6 cellular contexts compared by ENCODE assay signal in genomic region chr15:32522421-32522820, GRCh38.
DNase-seq lines count a peak whose midpoint lies in the region; ATAC-seq, FAIRE-seq and TF ChIP-seq lines count a peak whose summit lies in the region.
"Not testable (repeated sequence)": the region's sequence is repeated elsewhere in the genome, so short reads cannot be mapped to it uniquely, and the experiment has no call there.

No MANE protein-coding gene starts in this region.

- H4K8ac ChIP-seq in IMR-90 (ENCODE audit: low read depth in 2 of 2, low read length in 2 of 2), result not testable (repeated sequence)

- H4K91ac ChIP-seq in IMR-90 (ENCODE audit: insufficient read depth, low read depth, low read length), result peak overlapping the region; percentile 62; the same call in 1 of the 2 replicates

- not testable (repeated sequence) for H2AK5ac ChIP-seq in IMR-90 (ENCODE audit: low read depth, low read length)

- not testable (repeated sequence) for H3K23ac ChIP-seq in IMR-90 (ENCODE audit: low read depth, low read length)

- H3K9ac ChIP-seq in IMR-90 (ENCODE audit: low read depth, low read length); endothelial cell of umbilical vein (replicated peaks; ENCODE audit: extremely low read depth, insufficient read depth, low read length): not testable (repeated sequence)

- in situ Hi-C loops in IMR-90 (cut with MboI; ENCODE audit: low sequenced_read_pairs), result not testable (repeated sequence)

- ATAC-seq in IMR-90 (ENCODE audit: low read depth), result not testable (repeated sequence)
- ATAC-seq in left colon, result peak; percentile 41

- not testable (repeated sequence) for H2BK5ac ChIP-seq in IMR-90 (ENCODE audit: low read depth, low read length, poor library complexity, severe bottlenecking)

- H3K27ac Mint-ChIP-seq in activated naive CD4-positive, alpha-beta T cell treated with anti-CD3 and anti-CD28 coated beads, Interleukin-2, amount 50 U/mL, for 24 hours, result peak overlapping the region; percentile 41
- not testable (repeated sequence) for H3K27ac Mint-ChIP-seq in MCF 10A (ENCODE audit: low read depth, unreplicated experiment)

- not testable (repeated sequence) for H3K18ac ChIP-seq in IMR-90 (ENCODE audit: low read depth, low read length)

- not testable (repeated sequence) for TF ChIP-seq RAD21 in IMR-90 (IDR thresholded peaks at IDR 0.05; ENCODE audit: low read length)

- H3K56ac ChIP-seq in IMR-90 (ENCODE audit: extremely low read depth, insufficient read depth, low read length), result not testable (repeated sequence)

- not testable (repeated sequence) for H3K9me1 ChIP-seq in IMR-90 (ENCODE audit: insufficient read depth, low read length); endothelial cell of umbilical vein (replicated peaks; ENCODE audit: control insufficient read depth, extremely low read depth, insufficient read depth, low read length)

- H3K4me1 ChIP-seq in IMR-90 (ENCODE audit: control insufficient read depth, insufficient read depth, low read length); endothelial cell of umbilical vein (ENCODE audit: control insufficient read depth, extremely low read depth, insufficient read depth, low read length): not testable (repeated sequence)

- H3K36me3 ChIP-seq in IMR-90 (ENCODE audit: control insufficient read depth, insufficient read depth, low read length); endothelial cell of umbilical vein (ENCODE audit: control insufficient read depth in 2 of 2, extremely low read depth in 1 of 2, insufficient read depth in 2 of 2, low read length in 2 of 2): not testable (repeated sequence)

- not testable (repeated sequence) for H3K4ac ChIP-seq in IMR-90 (ENCODE audit: low read depth, low read length)

- H4K5ac ChIP-seq in IMR-90 (ENCODE audit: low read depth, low read length), result not testable (repeated sequence)

- CTCF ChIA-PET in IMR-90 (lab: Yijun Ruan, JAX); MCF 10A (lab: Yijun Ruan, JAX); endothelial cell of umbilical vein (lab: Charles Lee): not testable (repeated sequence)

- 0 out of 2 replicates have a peak overlapping the region, but pooled peaks have one; percentile 35 for H2BK20ac ChIP-seq in IMR-90 (ENCODE audit: low read depth, low read length)

- H2AK9ac ChIP-seq in IMR-90 (replicated peaks; ENCODE audit: low read depth, low read length, poor library complexity), result not testable (repeated sequence)

- not testable (repeated sequence) for H3K4me1 Mint-ChIP-seq in activated naive CD4-positive, alpha-beta T cell treated with anti-CD3 and anti-CD28 coated beads, Interleukin-2, amount 50 U/mL, for 24 hours; MCF 10A (ENCODE audit: insufficient read depth, unreplicated experiment)

- H3K4me3 ChIP-seq in IMR-90 (ENCODE audit: insufficient read depth, low read depth, low read length); endothelial cell of umbilical vein (replicated peaks in 1 of 3; ENCODE audit: insufficient read depth in 1 of 3, low read depth in 1 of 3, low read length in 3 of 3): not testable (repeated sequence)

- H3K4me3 Mint-ChIP-seq in activated naive CD4-positive, alpha-beta T cell treated with anti-CD3 and anti-CD28 coated beads, Interleukin-2, amount 50 U/mL, for 24 hours; MCF 10A (ENCODE audit: unreplicated experiment): not testable (repeated sequence)

- no CpG with 5 or more reads among the region's 9 CpGs for WGBS in IMR-90 (ENCODE audit: extremely low coverage in 2 of 2, insufficient read length in 1 of 2), 2 experiments

- H3K4me2 ChIP-seq in IMR-90 (ENCODE audit: low read depth, low read length); endothelial cell of umbilical vein (ENCODE audit: insufficient read depth, low read length): not testable (repeated sequence)

- H3K14ac ChIP-seq in IMR-90 (replicated peaks; ENCODE audit: low read depth, low read length), result not testable (repeated sequence)

- intact Hi-C loops in IMR-90 (cut with micrococcal nuclease); MCF 10A (cut with micrococcal nuclease); endothelial cell of umbilical vein (cut with micrococcal nuclease); left colon (cut with DNase I, micrococcal nuclease): not testable (repeated sequence)

- 0 out of 2 replicates have a peak overlapping the region, but pooled peaks have one; percentile 54 for H2BK120ac ChIP-seq in IMR-90 (ENCODE audit: low read depth, low read length)

- not testable (repeated sequence) for H2BK15ac ChIP-seq in IMR-90 (ENCODE audit: low read depth, low read length)

- not testable (repeated sequence) for H3K9me3 ChIP-seq in IMR-90 (ENCODE audit: control insufficient read depth, insufficient read depth, low read length); endothelial cell of umbilical vein (replicated peaks; ENCODE audit: control insufficient read depth, insufficient read depth, low read length)

- BruUV-seq in IMR-90 (replicated peaks; lab: Mats Ljungman, UMichigan) (TSS peak; percentile 12), endothelial cell of umbilical vein (replicated peaks; lab: Mats Ljungman, UMichigan) (TSS peak; percentile 64)
- BruUV-seq in MCF 10A (replicated peaks; lab: Mats Ljungman, UMichigan), result not testable (repeated sequence)

- H3K79me2 ChIP-seq in endothelial cell of umbilical vein (ENCODE audit: control insufficient read depth, insufficient read depth, low read length), result not testable (repeated sequence)

- DNase-seq in CD1c-positive myeloid dendritic cell (ENCODE audit: extremely low spot score), result peak; percentile 1
- DNase-seq in IMR-90; endothelial cell of umbilical vein (ENCODE audit: low read depth, low spot score); left colon: not testable (repeated sequence)
- DNase-seq in MCF 10A (ENCODE audit: unreplicated experiment), result peak; percentile 55

- H3K27me3 ChIP-seq in IMR-90 (ENCODE audit: control insufficient read depth, insufficient read depth, low read length); endothelial cell of umbilical vein (ENCODE audit: control insufficient read depth in 2 of 2, insufficient read depth in 2 of 2, low read length in 2 of 2): not testable (repeated sequence)

- not testable (repeated sequence) for H2AFZ ChIP-seq in IMR-90 (replicated peaks; ENCODE audit: low read length, poor library complexity); endothelial cell of umbilical vein (ENCODE audit: low read depth, low read length)

- dilution Hi-C loops in IMR-90 (cut with HindIII; ENCODE audit: low sequenced_read_pairs, unreplicated experiment); endothelial cell of umbilical vein (cut with MboI; ENCODE audit: extremely low pct_ligation_motif_present, low sequenced_read_pairs): not testable (repeated sequence)

- not testable (repeated sequence) for H3K27me3 Mint-ChIP-seq in activated naive CD4-positive, alpha-beta T cell treated with anti-CD3 and anti-CD28 coated beads, Interleukin-2, amount 50 U/mL, for 24 hours; MCF 10A (ENCODE audit: insufficient read depth, unreplicated experiment)

- TF ChIP-seq POLR2A in IMR-90 (IDR thresholded peaks at IDR 0.05; ENCODE audit: low read depth, low read length); endothelial cell of umbilical vein (IDR thresholded peaks at IDR 0.05; ENCODE audit: low read depth, low read length): not testable (repeated sequence)

- TF ChIP-seq CTCF in IMR-90 (conservative IDR thresholded peaks at IDR 0.05; ENCODE audit: low read depth, low read length); MCF 10A (IDR thresholded peaks at IDR 0.05; ENCODE audit: unreplicated experiment); endothelial cell of umbilical vein (IDR thresholded peaks at IDR 0.05; ENCODE audit: extremely low read depth in 1 of 2, insufficient read depth in 1 of 2, low read depth in 1 of 2, low read length in 2 of 2): not testable (repeated sequence)

- not testable (repeated sequence) for H3K36me3 Mint-ChIP-seq in activated naive CD4-positive, alpha-beta T cell treated with anti-CD3 and anti-CD28 coated beads, Interleukin-2, amount 50 U/mL, for 24 hours
- peaks cover 32% of the 10 kb centered on the region for H3K36me3 Mint-ChIP-seq in MCF 10A (ENCODE audit: insufficient read depth, unreplicated experiment)

- POLR2A ChIA-PET in IMR-90 (lab: Charles Lee; ENCODE audit: unreplicated experiment); MCF 10A (lab: Yijun Ruan, JAX); endothelial cell of umbilical vein (lab: Charles Lee): not testable (repeated sequence)

- not testable (repeated sequence) for H3K9me3 Mint-ChIP-seq in activated naive CD4-positive, alpha-beta T cell treated with anti-CD3 and anti-CD28 coated beads, Interleukin-2, amount 50 U/mL, for 24 hours; MCF 10A (ENCODE audit: unreplicated experiment)

- H3K27ac ChIP-seq in IMR-90 (ENCODE audit: insufficient read depth, low read length), result peak overlapping the region; percentile 13; the same call in 1 of the 2 replicates
- peak overlapping the region; percentile 41 for H3K27ac ChIP-seq in endothelial cell of umbilical vein (ENCODE audit: insufficient read depth, low read depth, low read length)

- not testable (repeated sequence) for H3K79me1 ChIP-seq in IMR-90 (ENCODE audit: low read depth in 1 of 2, low read length in 2 of 2)

- FAIRE-seq in endothelial cell of umbilical vein (lab: Jason Lieb, UNC), result not testable (repeated sequence)

- not testable (repeated sequence) for H4K20me1 ChIP-seq in IMR-90 (ENCODE audit: insufficient read depth, low read length); endothelial cell of umbilical vein (replicated peaks; ENCODE audit: control insufficient read depth, extremely low read depth, insufficient read depth, low read length)
